8 cellular contexts compared by ENCODE assay signal in genomic region chr1:11929849-11930248, GRCh38. TPM values are rescaled to one million over a fixed set of nuclear protein-coding genes. Genes with fewer than 3 reads are reported as not detected.
A peak's percentile ranks its signal among the peaks of the same experiment; 100 is the strongest.
DNase-seq lines count a peak whose midpoint lies in the region; ATAC-seq, FAIRE-seq and TF ChIP-seq lines count a peak whose summit lies in the region.

No MANE protein-coding gene starts in this region.

- H3K4me3 ChIP-seq in RWPE2 (ENCODE audit: severe bottlenecking), result no peak overlapping the region
- no peak overlapping the region for H3K4me3 ChIP-seq in foreskin fibroblast (ENCODE audit: low read depth in 1 of 2, low read length in 2 of 2)
- peak overlapping the region in 2 of 3 donors; percentile 3 to 24 for H3K4me3 ChIP-seq in skeletal muscle tissue (ENCODE audit: low read length in 3 of 3)

- no peaks in the 10 kb centered on the region for H3K36me3 Mint-ChIP-seq in activated CD4-positive, alpha-beta T cell treated with anti-CD3 and anti-CD28 coated beads for 36 hours (ENCODE audit: low read depth)
- H3K36me3 Mint-ChIP-seq in T-helper 2 cell treated with Interferon-gamma antibody and Interleukin-4, amounts not matched to agents 5 μg/mL and 100 μg/mL, for 36 hours (ENCODE audit: low read depth), result peaks cover 4% of the 10 kb centered on the region

- H3K36me3 ChIP-seq in RWPE2 (ENCODE audit: low read depth) (no peaks in the 10 kb centered on the region), skeletal muscle tissue (ENCODE audit: control insufficient read depth in 3 of 3, insufficient read depth in 3 of 3, low read length in 3 of 3) (no peaks in the 10 kb centered on the region)

- no peaks in the 10 kb centered on the region for H3K27me3 ChIP-seq in RWPE2 (ENCODE audit: insufficient read depth, poor library complexity, severe bottlenecking)
- H3K27me3 ChIP-seq in skeletal muscle tissue (ENCODE audit: control insufficient read depth in 3 of 3, insufficient read depth in 3 of 3, low read length in 3 of 3), result no peaks in the 10 kb centered on the region

- H3K27ac ChIP-seq in RWPE2 (ENCODE audit: poor library complexity, severe bottlenecking) (peak overlapping the region; percentile 85), skeletal muscle tissue (ENCODE audit: low read depth, low read length) (peak overlapping the region; percentile 59)

- H3K9me3 ChIP-seq in RWPE2 (ENCODE audit: severe bottlenecking) (no peaks in the 10 kb centered on the region), skeletal muscle tissue (ENCODE audit: control insufficient read depth in 3 of 3, low read length in 3 of 3) (no peaks in the 10 kb centered on the region)

- no peak for FAIRE-seq in GM19239 (lab: Jason Lieb, UNC)

- H3K4me1 ChIP-seq in RWPE2 (ENCODE audit: insufficient read depth, poor library complexity, severe bottlenecking), result peaks cover 26% of the 10 kb centered on the region
- peaks cover 19 to 34% (median 32%) of the 10 kb centered on the region in 3 donors for H3K4me1 ChIP-seq in skeletal muscle tissue (ENCODE audit: control insufficient read depth in 3 of 3, insufficient read depth in 3 of 3, low read length in 3 of 3)

- no peak for TF ChIP-seq CTCF in RWPE2 (IDR thresholded peaks at IDR 0.05; ENCODE audit: poor library complexity, severe bottlenecking)
- TF ChIP-seq CTCF in foreskin fibroblast (IDR thresholded peaks at IDR 0.05; ENCODE audit: low read depth, low read length), result no peak

- no peak overlapping the region for H3K27ac Mint-ChIP-seq in activated CD4-positive, alpha-beta T cell treated with anti-CD3 and anti-CD28 coated beads for 36 hours
- H3K27ac Mint-ChIP-seq in T-helper 2 cell treated with Interferon-gamma antibody and Interleukin-4, amounts not matched to agents 5 μg/mL and 100 μg/mL, for 36 hours, result no peak overlapping the region

- peak; percentile 53 for DNase-seq in activated CD4-positive, alpha-beta T cell treated with anti-CD3 and anti-CD28 coated beads for 36 hours
- no peak for DNase-seq in activated CD4-positive, alpha-beta T cell treated with anti-CD3 and anti-CD28 coated beads, Interleukin-2, amount 50 U/mL, for 4 hours
- DNase-seq in RWPE2 (ENCODE audit: low spot score) (no peak), foreskin fibroblast (peak; percentile 75 to 87), DMS53 (lab: John Stamatoyannopoulos, UW) (no peak), GM19239 (ENCODE audit: insufficient read length, low spot score) (no peak)
- no peak for DNase-seq in T-helper 2 cell treated with Interferon-gamma antibody and Interleukin-4, amounts not matched to agents 5 μg/mL and 100 μg/mL, for 36 hours (ENCODE audit: low spot score)

- no peaks in the 10 kb centered on the region for H3K27me3 Mint-ChIP-seq in activated CD4-positive, alpha-beta T cell treated with anti-CD3 and anti-CD28 coated beads for 36 hours
- no peaks in the 10 kb centered on the region for H3K27me3 Mint-ChIP-seq in T-helper 2 cell treated with Interferon-gamma antibody and Interleukin-4, amounts not matched to agents 5 μg/mL and 100 μg/mL, for 36 hours (ENCODE audit: low read depth)

- POLR2A ChIA-PET in activated CD4-positive, alpha-beta T cell treated with anti-CD3 and anti-CD28 coated beads for 36 hours (lab: Charles Lee), result interaction anchor here (2.0 kb wide), 1 partner anchor 21 kb away, joined by 19 read pairs; no protein-coding TSS in a partner anchor

- H3K9ac ChIP-seq in skeletal muscle tissue (ENCODE audit: low read depth in 1 of 3, low read length in 3 of 3), result peak overlapping the region in 1 of 3 donors; percentile 45

- H3K9me3 Mint-ChIP-seq in activated CD4-positive, alpha-beta T cell treated with anti-CD3 and anti-CD28 coated beads for 36 hours (ENCODE audit: low read depth), result no peaks in the 10 kb centered on the region
- no peaks in the 10 kb centered on the region for H3K9me3 Mint-ChIP-seq in T-helper 2 cell treated with Interferon-gamma antibody and Interleukin-4, amounts not matched to agents 5 μg/mL and 100 μg/mL, for 36 hours

- ATAC-seq in activated CD4-positive, alpha-beta T cell treated with anti-CD3 and anti-CD28 coated beads for 36 hours, result no peak
- no peak for ATAC-seq in RWPE2 (ENCODE audit: low read depth)

- H3K4me1 Mint-ChIP-seq in activated CD4-positive, alpha-beta T cell treated with anti-CD3 and anti-CD28 coated beads for 36 hours, result peaks cover 12% of the 10 kb centered on the region
- H3K4me1 Mint-ChIP-seq in T-helper 2 cell treated with Interferon-gamma antibody and Interleukin-4, amounts not matched to agents 5 μg/mL and 100 μg/mL, for 36 hours (ENCODE audit: low read depth), result peaks cover 18% of the 10 kb centered on the region

- intact Hi-C loops in activated CD4-positive, alpha-beta T cell treated with anti-CD3 and anti-CD28 coated beads for 36 hours (cut with DNase I, micrococcal nuclease), result loop anchor here in 1 of 2 experiments (5.0 to 10.0 kb wide), 4 partner anchors 147 to 835 kb away; partner anchors contain the start of genes EXOSC10 and VPS13D

- CTCF ChIA-PET in activated CD4-positive, alpha-beta T cell treated with anti-CD3 and anti-CD28 coated beads for 36 hours (lab: Charles Lee), result interaction anchor here (1.2 kb wide), 1 partner anchor 11 kb away, joined by 6 read pairs; no protein-coding TSS in a partner anchor

- no peak overlapping the region for H3K4me3 Mint-ChIP-seq in activated CD4-positive, alpha-beta T cell treated with anti-CD3 and anti-CD28 coated beads for 36 hours
- H3K4me3 Mint-ChIP-seq in T-helper 2 cell treated with Interferon-gamma antibody and Interleukin-4, amounts not matched to agents 5 μg/mL and 100 μg/mL, for 36 hours, result no peak overlapping the region

RNA-seq across cellular contexts. Expression of gene KIAA2013, which starts 3.6 kb away (rescaled TPM):
- total RNA-seq in activated CD4-positive, alpha-beta T cell treated with anti-CD3 and anti-CD28 coated beads for 36 hours, result 10 to 100 TPM; 21.0 to 23.1 TPM
- total RNA-seq in skeletal muscle tissue, result 20.9 TPM

RNA-seq across cellular contexts. Expression of gene PLOD1, which starts 4.7 kb away (rescaled TPM):
- total RNA-seq in activated CD4-positive, alpha-beta T cell treated with anti-CD3 and anti-CD28 coated beads for 36 hours, result 10 to 100 TPM; 11.7 to 11.9 TPM
- 97.6 TPM for total RNA-seq in skeletal muscle tissue

RNA-seq across cellular contexts. Expression of gene MFN2, which starts 50.4 kb away (rescaled TPM):
- 10 to 100 TPM; 52.5 to 71.6 TPM for total RNA-seq in activated CD4-positive, alpha-beta T cell treated with anti-CD3 and anti-CD28 coated beads for 36 hours
- 37.6 TPM for total RNA-seq in skeletal muscle tissue

Comparison
In these comparisons a context has a peak if more than half of its experiments do, and no peak if none do; other contexts are left out.
1. DNase-seq: peak in activated CD4-positive, alpha-beta T cell treated with anti-CD3 and anti-CD28 coated beads for 36 hours (single experiment) and foreskin fibroblast (2 of 2); none in activated CD4-positive, alpha-beta T cell treated with anti-CD3 and anti-CD28 coated beads, Interleukin-2, amount 50 U/mL, for 4 hours (0 of 2), RWPE2 (single experiment), DMS53 (single experiment), T-helper 2 cell treated with Interferon-gamma antibody and Interleukin-4, amounts not matched to agents 5 μg/mL and 100 μg/mL, for 36 hours (single experiment) and GM19239 (single experiment).
2. H3K4me3 ChIP-seq: peak in skeletal muscle tissue (2 of 3); none in RWPE2 (single experiment) and foreskin fibroblast (0 of 2).